ENCODE assay signal across 9 cellular contexts in the genomic region with DNA sequence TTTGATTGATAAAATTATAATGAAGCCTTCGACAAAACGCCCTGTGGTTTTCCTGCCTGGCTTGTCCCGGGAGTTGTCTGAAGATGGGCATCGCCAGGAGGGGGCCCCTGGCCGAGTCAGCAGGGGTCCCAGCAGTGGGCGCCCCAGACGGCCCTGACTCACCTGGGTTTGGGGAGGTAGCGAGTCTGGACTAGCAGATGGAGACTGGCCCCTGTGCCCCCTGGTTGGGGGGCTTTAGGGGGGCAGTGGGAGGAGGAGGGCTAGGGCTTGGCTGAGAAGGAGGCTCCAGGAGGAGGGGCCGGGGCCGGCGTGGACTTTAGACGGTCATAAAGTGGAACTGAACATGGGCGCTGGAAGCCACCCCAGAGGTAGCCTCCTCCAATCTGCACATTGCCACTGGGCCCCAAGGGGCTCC. TPM values are rescaled to one million over a fixed set of nuclear protein-coding genes. Genes with fewer than 3 reads are reported as not detected.
DNase-seq lines count a peak whose midpoint lies in the region; ATAC-seq and TF ChIP-seq lines count a peak whose summit lies in the region.
"Had no signal": no experiment of that assay in that cellular context is flagged by ENCODE, and none has a peak within 500 bp of the region (broad histone marks: within the 10 kb centered on the region; RNA-seq: fewer than 3 reads in every experiment).

No MANE protein-coding gene starts in this region.

- in situ Hi-C loops in GM13977 (cut with MboI; ENCODE audit: low pct_unique_long_range_greater_than_20kb, low sequenced_read_pairs, unreplicated experiment), result no loop called here

- peaks cover 33 to 67% (median 42%) of the 10 kb centered on the region in 11 experiments for H3K27me3 ChIP-seq in BLaER1 treated with 17β-estradiol and CSF1 and Interleukin-3, amounts not matched to agents 10 nM and 100 nM
- H3K27me3 ChIP-seq in Loucy (ENCODE audit: insufficient read depth, low read length, poor library complexity, severe bottlenecking) (no peaks in the 10 kb centered on the region), breast epithelium (no peaks in the 10 kb centered on the region)

- intact Hi-C loops in breast epithelium (cut with DNase I; ENCODE audit: low total_unique reads), result no loop called here

- peak overlapping the region; percentile 93 to 100 (median 99) for H3K4me2 ChIP-seq in BLaER1 treated with 17β-estradiol and CSF1 and Interleukin-3, amounts not matched to agents 10 nM and 100 nM
- H3K4me2 ChIP-seq in Loucy (ENCODE audit: low read depth, low read length, poor library complexity, severe bottlenecking), result peak overlapping the region; percentile 96

- ATAC-seq in HG03378 (IDR thresholded peaks at IDR 0.05; ENCODE audit: unreplicated experiment) (no peak), HG02973 (IDR thresholded peaks at IDR 0.05; ENCODE audit: unreplicated experiment) (no peak), HG03175 (IDR thresholded peaks at IDR 0.05; ENCODE audit: unreplicated experiment) (no peak)

- peak overlapping the region in 5 of 10 experiments; percentile 16 to 70 (median 61); a peak in 6 of 20 replicates for H3K4me3 ChIP-seq in BLaER1 treated with 17β-estradiol and CSF1 and Interleukin-3, amounts not matched to agents 10 nM and 100 nM
- H3K4me3 ChIP-seq in Loucy (ENCODE audit: low read length, poor library complexity, severe bottlenecking), result peak overlapping the region; percentile 76
- peak overlapping the region in 2 of 3 donors; percentile 59 to 77 for H3K4me3 ChIP-seq in breast epithelium

- H2AFZ ChIP-seq in Loucy (ENCODE audit: low read length), result peak overlapping the region; percentile 95; the same call in 1 of the 2 replicates

- H4K20me1 ChIP-seq in BLaER1 treated with 17β-estradiol and CSF1 and Interleukin-3, amounts not matched to agents 10 nM and 100 nM, result peaks cover 0 to 47% (median 0%) of the 10 kb centered on the region in 11 experiments; a peak in 6 of 22 replicates
- H4K20me1 ChIP-seq in Loucy (ENCODE audit: insufficient read depth, low read length, poor library complexity, severe bottlenecking), result no peaks in the 10 kb centered on the region

- H3K27ac ChIP-seq in BLaER1 treated with 17β-estradiol and CSF1 and Interleukin-3, amounts not matched to agents 10 nM and 100 nM, result no peak overlapping the region
- H3K27ac ChIP-seq in breast epithelium, result no peak overlapping the region

- peaks cover 50% of the 10 kb centered on the region for H3K4me1 Mint-ChIP-seq in nephron

- no peaks in the 10 kb centered on the region for H3K9me3 Mint-ChIP-seq in nephron

- peak overlapping the region in 2 of 3 experiments; percentile 56 to 81 for H3K27ac Mint-ChIP-seq in nephron

- H3K4me1 ChIP-seq in BLaER1 treated with 17β-estradiol and CSF1 and Interleukin-3, amounts not matched to agents 10 nM and 100 nM, result peaks cover 35 to 61% (median 41%) of the 10 kb centered on the region in 10 experiments
- peaks cover 20% of the 10 kb centered on the region for H3K4me1 ChIP-seq in Loucy (ENCODE audit: insufficient read depth, low read length, poor library complexity, severe bottlenecking)
- H3K4me1 ChIP-seq in breast epithelium, result peaks cover 0 to 9% of the 10 kb centered on the region in 2 donors

- no peaks in the 10 kb centered on the region for H3K36me3 ChIP-seq in BLaER1 treated with 17β-estradiol and CSF1 and Interleukin-3, amounts not matched to agents 10 nM and 100 nM
- H3K36me3 ChIP-seq in Loucy (ENCODE audit: insufficient read depth, low read length) (no peaks in the 10 kb centered on the region), breast epithelium (no peaks in the 10 kb centered on the region)

- no peaks in the 10 kb centered on the region for H3K36me3 Mint-ChIP-seq in nephron (ENCODE audit: low read depth)

- H3F3A ChIP-seq in Loucy (ENCODE audit: low read depth), result no peaks in the 10 kb centered on the region

- peak overlapping the region; percentile 57 to 82 (median 64) for H3K4me3 Mint-ChIP-seq in nephron

- H3K27me3 Mint-ChIP-seq in nephron (ENCODE audit: low read depth), result peaks cover 53% of the 10 kb centered on the region

- no peak for TF ChIP-seq POLR2A in breast epithelium (IDR thresholded peaks at IDR 0.05)

- H3K9me2 ChIP-seq in Loucy (replicated peaks; ENCODE audit: low read depth, low read length), result no peaks in the 10 kb centered on the region

- no peak for DNase-seq in breast epithelium (ENCODE audit: low spot score in 2 of 2)
- no peak for DNase-seq in GM13977 (ENCODE audit: low spot score)
- DNase-seq: islet precursor cell had no signal

- H3K9ac ChIP-seq in BLaER1 treated with 17β-estradiol and CSF1 and Interleukin-3, amounts not matched to agents 10 nM and 100 nM, result no peak overlapping the region; a peak in 1 of 22 replicates
- peak overlapping the region; percentile 64 for H3K9ac ChIP-seq in Loucy (ENCODE audit: low read depth, low read length, poor library complexity, severe bottlenecking)

- H3K9me3 ChIP-seq in BLaER1 treated with 17β-estradiol and CSF1 and Interleukin-3, amounts not matched to agents 10 nM and 100 nM (replicated peaks in 1 of 11), result no peaks in the 10 kb centered on the region
- H3K9me3 ChIP-seq in Loucy (ENCODE audit: insufficient read depth, low read depth, low read length) (no peaks in the 10 kb centered on the region), breast epithelium (no peaks in the 10 kb centered on the region)

- TF ChIP-seq CTCF in Loucy (conservative IDR thresholded peaks at IDR 0.05; ENCODE audit: low read length) (no peak), breast epithelium (IDR thresholded peaks at IDR 0.05) (no peak), nephron (IDR thresholded peaks at IDR 0.05; ENCODE audit: unreplicated experiment in 3 of 3) (no peak), GM13977 (IDR thresholded peaks at IDR 0.05; ENCODE audit: extremely low read depth, insufficient read depth, missing control alignments) (no peak)

- no peaks in the 10 kb centered on the region for H3K79me2 ChIP-seq in Loucy (ENCODE audit: insufficient read depth, low read length)

RNA-seq across cellular contexts. Expression of a gene that starts 0.4 kb away (rescaled TPM):
- 1 to 10 TPM; 1.4 to 9.5 (median 1.6) TPM for total RNA-seq in breast epithelium

RNA-seq across cellular contexts. Expression of a gene that starts 19.7 kb away (rescaled TPM):
- total RNA-seq in breast epithelium, result 1 to 10 TPM; 1.3 to 2.5 (median 1.3) TPM

RNA-seq across cellular contexts. Expression of a gene that starts 42.3 kb away (rescaled TPM):
- 10 to 100 TPM; 15.5 to 26.6 (median 20.6) TPM for total RNA-seq in breast epithelium
